In genomic region chr1:46134660-46135331, GRCh38 we compare ENCODE assay signal across 8 cellular contexts. TPM values are rescaled to one million over a fixed set of nuclear protein-coding genes. Genes with fewer than 3 reads are reported as not detected.
DNase-seq lines count a peak whose midpoint lies in the region; ATAC-seq, FAIRE-seq and TF ChIP-seq lines count a peak whose summit lies in the region.

No MANE protein-coding gene starts in this region.

- peak overlapping the region; percentile 98 for H3K4me2 ChIP-seq in MM.1S (ENCODE audit: low read depth, low read length)

- intact Hi-C loops in left colon (cut with DNase I, micrococcal nuclease) = no loop called here

- in situ Hi-C loops in KBM-7 (cut with MboI; ENCODE audit: low pct_unique_long_range_greater_than_20kb, low sequenced_read_pairs) = no loop called here

- peak overlapping the region; percentile 4; the same call in 1 of the 2 replicates for H3K4me3 ChIP-seq in MM.1S (ENCODE audit: low read length)
- H3K4me3 ChIP-seq in muscle layer of duodenum (ENCODE audit: low read depth in 1 of 2, low read length in 2 of 2) = no peak overlapping the region

- peaks cover 10% of the 10 kb centered on the region for H3K79me2 ChIP-seq in MM.1S (ENCODE audit: low read length)

- H3K4me1 ChIP-seq in MM.1S (ENCODE audit: low read length) = peaks cover 33% of the 10 kb centered on the region
- peaks cover 0 to 18% of the 10 kb centered on the region in 2 donors for H3K4me1 ChIP-seq in muscle layer of duodenum (ENCODE audit: control insufficient read depth in 1 of 2, insufficient read depth in 2 of 2, low read length in 2 of 2)

- no peaks in the 10 kb centered on the region for H4K20me1 ChIP-seq in MM.1S (ENCODE audit: insufficient read depth, low read length)

- peak; percentile 55 for DNase-seq in DMS153 treated with DMSO at 0.1 percent for 48 hours (lab: John Stamatoyannopoulos, UW; ENCODE audit: unreplicated experiment)
- peak; percentile 38 for DNase-seq in MM.1S
- no peak for DNase-seq in KBM-7
- DNase-seq in H54 (ENCODE audit: insufficient read length, low spot score) = no peak
- DNase-seq in T-cell = no peak
- no peak for DNase-seq in left colon

- POLR2A ChIA-PET in T-cell (lab: Charles Lee) = no interaction called here

- TF ChIP-seq POLR2A in H54 (IDR thresholded peaks at IDR 0.05; ENCODE audit: low read depth, low read length) = no peak

- peak overlapping the region; percentile 99; the same call in 1 of the 2 replicates for H3K27ac ChIP-seq in MM.1S (ENCODE audit: low read length)
- peak overlapping the region; percentile 99 for H3K27ac ChIP-seq in VCaP
- peak overlapping the region; percentile 46 for H3K27ac ChIP-seq in muscle layer of duodenum (ENCODE audit: low read length)

- H3K36me3 ChIP-seq in MM.1S (replicated peaks; ENCODE audit: insufficient read depth, low read length) = no peaks in the 10 kb centered on the region
- peaks cover 0 to 3% of the 10 kb centered on the region in 2 donors for H3K36me3 ChIP-seq in muscle layer of duodenum (ENCODE audit: control insufficient read depth in 1 of 2, insufficient read depth in 2 of 2, low read length in 2 of 2)

- H3K36me3 Mint-ChIP-seq in T-cell = no peaks in the 10 kb centered on the region

- H3K27me3 ChIP-seq in MM.1S (replicated peaks; ENCODE audit: insufficient read depth, low read length) = no peaks in the 10 kb centered on the region
- no peaks in the 10 kb centered on the region for H3K27me3 ChIP-seq in muscle layer of duodenum (ENCODE audit: low read depth, low read length)

- H3K9ac ChIP-seq in MM.1S (ENCODE audit: low read length) = no peak overlapping the region

- H2AFZ ChIP-seq in MM.1S (ENCODE audit: low read length) = 0 out of 2 replicates have a peak overlapping the region, but pooled peaks have one; percentile 1

- H3K4me3 Mint-ChIP-seq in T-cell = no peak overlapping the region

- no peak overlapping the region for H3K27ac Mint-ChIP-seq in T-cell

- ATAC-seq in T-cell (replicated peaks in 1 of 4) (no peak), left colon (no peak)

- TF ChIP-seq CTCF in MM.1S (IDR thresholded peaks at IDR 0.05; ENCODE audit: low read length) (no peak), VCaP (conservative IDR thresholded peaks at IDR 0.05) (no peak)

- peaks cover 31% of the 10 kb centered on the region for H3F3A ChIP-seq in MM.1S (ENCODE audit: insufficient read depth, low read length)

- peaks cover 28 to 45% of the 10 kb centered on the region in 2 donors for H3K27me3 Mint-ChIP-seq in T-cell

- FAIRE-seq in H54 (lab: Jason Lieb, UNC) = no peak

- H3K4me1 Mint-ChIP-seq in T-cell = peaks cover 26 to 38% (median 29%) of the 10 kb centered on the region in 3 donors

- H3K9me3 Mint-ChIP-seq in T-cell = no peaks in the 10 kb centered on the region

- H3K9me2 ChIP-seq in MM.1S (replicated peaks; ENCODE audit: insufficient read depth, low read length) = no peaks in the 10 kb centered on the region

- CTCF ChIA-PET in T-cell (lab: Charles Lee) = no interaction called here

- H3K9me3 ChIP-seq in MM.1S (replicated peaks; ENCODE audit: insufficient read depth, low read length) (no peaks in the 10 kb centered on the region), muscle layer of duodenum (ENCODE audit: control insufficient read depth in 1 of 2, low read length in 2 of 2) (no peaks in the 10 kb centered on the region)

RNA-seq across cellular contexts. Expression of gene PIK3R3, which starts 2.4 kb away (rescaled TPM):
- total RNA-seq in T-cell (1 to 10 TPM in 3 of 5 donors, under 1 TPM in 2; 0.65 to 2.3 (median 1.1) TPM), left colon (1 to 10 TPM; 7.8 to 9.3 TPM)

RNA-seq across cellular contexts. Expression of gene TSPAN1, which starts 40.1 kb away (rescaled TPM):
- total RNA-seq in T-cell = under 1 TPM in 2 of 5 donors, not detected in 3; 0.53 to 0.54 TPM
- 1,000 to 10,000 TPM; 1,260 to 2,050 TPM for total RNA-seq in left colon

RNA-seq across cellular contexts. Expression of gene P3R3URF, which starts 41.5 kb away (rescaled TPM):
- total RNA-seq in T-cell (not detected), left colon (not detected)

Comparison
In these comparisons a context has a peak if more than half of its experiments do, and no peak if none do; other contexts are left out.
1. DNase-seq: peak in DMS153 treated with DMSO at 0.1 percent for 48 hours (single experiment) and MM.1S (single experiment); none in KBM-7 (single experiment), H54 (single experiment), T-cell (0 of 34) and left colon (0 of 2).
2. H3K27ac ChIP-seq: peak in every context shown above with its lines; median percentile 99 in MM.1S; 99 in VCaP; 46 in muscle layer of duodenum.
3. RNA of gene TSPAN1, which starts 40.1 kb away (total RNA-seq): 1,260 to 2,050 TPM in left colon; 0.53 to 0.54 TPM in T-cell; every median in the first group is over 100 times any median in the second.